Comparison of ENCODE assay signal across 4 cellular contexts in genomic region chr3:24406900-24407299, GRCh38.
"Had no signal": no experiment of that assay in that cellular context is flagged by ENCODE, and none has a peak within 500 bp of the region (broad histone marks: within the 10 kb centered on the region; RNA-seq: fewer than 3 reads in every experiment).

No MANE protein-coding gene starts in this region.

- ATAC-seq: GM23338 had no signal

- DNase-seq: H9, HCEC 1CT, IMR-90 had no signal

- H3K4me3 ChIP-seq: GM23338 had no signal
